In genomic region chr12:126454581-126454980, GRCh38 we compare ENCODE assay signal across 1 cellular context.
TF ChIP-seq lines count a peak whose summit lies in the region.

No MANE protein-coding gene starts in this region.

TF ChIP-seq in SK-N-SH, 30 proteins besides CTCF, POLR2A, EP300 and RAD21 (continued from another document):
- TF ChIP-seq RXRA (IDR thresholded peaks at IDR 0.05; ENCODE audit: borderline replicate concordance, low read depth) (no peak), TCF12 (IDR thresholded peaks at IDR 0.05) (no peak), YY1 (IDR thresholded peaks at IDR 0.05; ENCODE audit: low read depth) (no peak), MEF2A (IDR thresholded peaks at IDR 0.05; ENCODE audit: borderline replicate concordance, low read depth) (no peak), ZBTB33 (IDR thresholded peaks at IDR 0.05; ENCODE audit: borderline replicate concordance, low read depth) (no peak), CHD2 (IDR thresholded peaks at IDR 0.05; ENCODE audit: low read length, partially characterized antibody) (no peak), GATA2 (CRISPR knock-in tag; IDR thresholded peaks at IDR 0.05) (no peak)
